In the genomic region with DNA sequence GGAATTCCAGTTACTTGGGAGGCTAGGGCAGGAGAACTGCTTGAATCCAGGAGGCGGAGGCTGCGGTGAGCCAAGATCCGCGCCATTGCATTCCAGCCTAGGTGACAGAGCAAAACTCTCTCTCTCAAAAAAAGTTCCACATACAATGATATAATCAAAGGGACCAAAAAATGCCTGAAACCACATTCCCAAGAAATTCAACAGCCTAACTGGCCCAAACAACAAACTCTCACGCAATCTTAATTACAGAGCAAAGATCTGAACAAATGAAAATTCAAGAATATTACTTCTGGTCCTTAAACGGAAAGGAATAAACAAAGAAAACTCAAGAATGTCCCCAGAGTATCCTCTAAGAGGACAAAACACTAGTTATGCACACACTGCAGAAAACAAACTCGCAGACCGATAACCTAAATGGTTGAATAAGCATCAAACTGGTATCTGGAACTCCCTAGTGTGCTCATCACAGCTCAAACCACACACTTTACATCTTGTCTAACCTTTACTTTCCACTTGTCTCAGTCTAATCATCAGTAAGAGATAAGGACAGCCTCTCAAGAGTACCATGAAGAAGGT, we compare ENCODE assay signal across 8 cellular contexts. TPM values are rescaled to one million over a fixed set of nuclear protein-coding genes. Genes with fewer than 3 reads are reported as not detected.
DNase-seq lines count a peak whose midpoint lies in the region; ATAC-seq and TF ChIP-seq lines count a peak whose summit lies in the region.
"Had no signal": no experiment of that assay in that cellular context is flagged by ENCODE, and none has a peak within 500 bp of the region (broad histone marks: within the 10 kb centered on the region; RNA-seq: fewer than 3 reads in every experiment).

No MANE protein-coding gene starts in this region.

- H3K79me2 ChIP-seq in OCI-LY7 (ENCODE audit: insufficient read depth, low read depth, low read length): peaks cover 85% of the 10 kb centered on the region

- TSS peak; percentile 6 for BruUV-seq in OCI-LY7 (replicated peaks; lab: Mats Ljungman, UMichigan)

- ATAC-seq in GM18867 (IDR thresholded peaks at IDR 0.05; ENCODE audit: unreplicated experiment): peak; percentile 30
- ATAC-seq in stimulated activated memory B cell treated with anti-CD40 and anti-IgM and Interleukin-4, amounts not matched to agents 10 μg/mL and 1 μg/mL and 100 μg/mL, for 72 hours: peak; percentile 56
- no peak for ATAC-seq in GM21381 (IDR thresholded peaks at IDR 0.05; ENCODE audit: unreplicated experiment)
- no peak for ATAC-seq in HG03045 (IDR thresholded peaks at IDR 0.05; ENCODE audit: unreplicated experiment)

- in situ Hi-C loops in G401 (cut with HindIII; ENCODE audit: low sequenced_read_pairs): no loop called here

- H3K4me2 ChIP-seq in OCI-LY7 (ENCODE audit: low read length): peak overlapping the region; percentile 99

- TF ChIP-seq POLR2A in esophagus squamous epithelium (IDR thresholded peaks at IDR 0.05): no peak

- intact Hi-C loops in OCI-LY7 (cut with micrococcal nuclease; ENCODE audit: unreplicated experiment) (no loop called here), esophagus squamous epithelium (cut with DNase I) (no loop called here)

- H3K27me3 ChIP-seq in esophagus squamous epithelium: no peaks in the 10 kb centered on the region

- no peaks in the 10 kb centered on the region for H3K9me3 ChIP-seq in OCI-LY7 (ENCODE audit: low read length)
- H3K9me3 ChIP-seq in esophagus squamous epithelium: no peaks in the 10 kb centered on the region

- H3K27ac ChIP-seq in OCI-LY7 (ENCODE audit: low read depth, low read length, poor library complexity, severe bottlenecking): peak overlapping the region; percentile 6
- no peak overlapping the region for H3K27ac ChIP-seq in esophagus squamous epithelium

- peaks cover 55% of the 10 kb centered on the region for H3K36me3 ChIP-seq in OCI-LY7 (ENCODE audit: insufficient read depth, low read length)
- H3K36me3 ChIP-seq in esophagus squamous epithelium: peaks cover 0 to 38% (median 19%) of the 10 kb centered on the region in 3 donors

- peak overlapping the region; percentile 91 for H3K27ac Mint-ChIP-seq in stimulated activated memory B cell treated with anti-CD40 and anti-IgM and Interleukin-4, amounts not matched to agents 10 μg/mL and 1 μg/mL and 100 μg/mL, for 72 hours

- WGBS in esophagus squamous epithelium, 2 donors: 72 to 74% methylated on average over 8 of the region's 8 CpGs

- H3K4me1 ChIP-seq in OCI-LY7 (ENCODE audit: insufficient read depth, low read length, poor library complexity, severe bottlenecking) (peaks cover 23% of the 10 kb centered on the region), esophagus squamous epithelium (peaks cover 20 to 66% (median 37%) of the 10 kb centered on the region in 3 donors)

- no peaks in the 10 kb centered on the region for H3K9me2 ChIP-seq in OCI-LY7 (ENCODE audit: insufficient read depth, low read length)

- no peak for TF ChIP-seq CTCF in OCI-LY7 (conservative IDR thresholded peaks at IDR 0.05; ENCODE audit: low read length)
- TF ChIP-seq CTCF in esophagus squamous epithelium (IDR thresholded peaks at IDR 0.05): no peak

- CTCF ChIA-PET in OCI-LY7 (lab: Charles Lee; ENCODE audit: unreplicated experiment): no interaction called here

- H3K36me3 Mint-ChIP-seq in stimulated activated memory B cell treated with anti-CD40 and anti-IgM and Interleukin-4, amounts not matched to agents 10 μg/mL and 1 μg/mL and 100 μg/mL, for 72 hours: peaks cover 24% of the 10 kb centered on the region

- H3K4me3 Mint-ChIP-seq in stimulated activated memory B cell treated with anti-CD40 and anti-IgM and Interleukin-4, amounts not matched to agents 10 μg/mL and 1 μg/mL and 100 μg/mL, for 72 hours: peak overlapping the region; percentile 87

- POLR2A ChIA-PET in OCI-LY7 (lab: Charles Lee): interaction anchor here (0.7 kb wide), 1 partner anchor 193 kb away, joined by 3 read pairs; no protein-coding TSS in a partner anchor

- H3K4me1 Mint-ChIP-seq in stimulated activated memory B cell treated with anti-CD40 and anti-IgM and Interleukin-4, amounts not matched to agents 10 μg/mL and 1 μg/mL and 100 μg/mL, for 72 hours: peaks cover 45% of the 10 kb centered on the region

- no peak overlapping the region for H2AFZ ChIP-seq in OCI-LY7 (ENCODE audit: low read length)

- DNase-seq in OCI-LY7 (ENCODE audit: low spot score): peak; percentile 18
- no peak for DNase-seq in esophagus squamous epithelium (lab: John Stamatoyannopoulos, UW)
- no peak for DNase-seq in G401 (ENCODE audit: low spot score)
- DNase-seq: NCI-H510A had no signal

- H4K20me1 ChIP-seq in OCI-LY7 (ENCODE audit: insufficient read depth, low read length): peaks cover 43% of the 10 kb centered on the region

- H3K4me3 ChIP-seq in OCI-LY7 (ENCODE audit: low read depth, low read length, poor library complexity, severe bottlenecking) (peak overlapping the region; percentile 95), esophagus squamous epithelium (peak overlapping the region in 3 of 4 donors; percentile 82 to 99 (median 87))

- no peaks in the 10 kb centered on the region for H3K9me3 Mint-ChIP-seq in stimulated activated memory B cell treated with anti-CD40 and anti-IgM and Interleukin-4, amounts not matched to agents 10 μg/mL and 1 μg/mL and 100 μg/mL, for 72 hours

- no peaks in the 10 kb centered on the region for H3K27me3 Mint-ChIP-seq in stimulated activated memory B cell treated with anti-CD40 and anti-IgM and Interleukin-4, amounts not matched to agents 10 μg/mL and 1 μg/mL and 100 μg/mL, for 72 hours

RNA-seq across cellular contexts. Expression of gene OGA, which starts 3.7 kb away (rescaled TPM):
- 65.5 and 73.2 TPM in 2 replicates for total RNA-seq in OCI-LY7 (2014; rRNA removed; shearing (Covaris generic))
- total RNA-seq in OCI-LY7 (2022) (109 and 124 TPM in 2 replicates), esophagus squamous epithelium (100 to 1,000 TPM in 1 of 4 donors, 10 to 100 TPM in 3; 44.2 to 121 (median 60.7) TPM)
- 56.1 and 67.4 TPM in 2 replicates for total RNA-seq in G401 (2014; rRNA removed; shearing (Covaris generic))

RNA-seq across cellular contexts. Expression of gene KCNIP2, which starts 29.0 kb away (rescaled TPM):
- 1.4 and 7.3 TPM in 2 replicates for total RNA-seq in OCI-LY7 (2014; rRNA removed; shearing (Covaris generic))
- total RNA-seq in OCI-LY7 (2022) (2.8 and 4.3 TPM in 2 replicates), esophagus squamous epithelium (1 to 10 TPM in 2 of 4 donors, not detected in 2; 1.2 to 1.5 TPM)
- not detected in 2 replicates for total RNA-seq in G401 (2014; rRNA removed; shearing (Covaris generic))

RNA-seq across cellular contexts. Expression of gene NPM3, which starts 31.3 kb away (rescaled TPM):
- 115 and 122 TPM in 2 replicates for total RNA-seq in OCI-LY7 (2014; rRNA removed; shearing (Covaris generic))
- 107 and 111 TPM in 2 replicates for total RNA-seq in OCI-LY7 (2022)
- 10 to 100 TPM; 36.7 to 91.3 (median 52.2) TPM for total RNA-seq in esophagus squamous epithelium
- 235 and 256 TPM in 2 replicates for total RNA-seq in G401 (2014; rRNA removed; shearing (Covaris generic))

RNA-seq across cellular contexts. Expression of gene FGF8, which starts 38.6 kb away (rescaled TPM):
- total RNA-seq in OCI-LY7 (2014; rRNA removed; shearing (Covaris generic)): 0.44 and 0.72 TPM in 2 replicates
- 0.86 and 1.3 TPM in 2 replicates for total RNA-seq in OCI-LY7 (2022)
- not detected for total RNA-seq in esophagus squamous epithelium
- total RNA-seq in G401 (2014; rRNA removed; shearing (Covaris generic)): 7.4 and 14.8 TPM in 2 replicates

Comparison
In these comparisons a context has a peak if more than half of its experiments do, and no peak if none do; other contexts are left out.
1. ATAC-seq: peak in GM18867 (single experiment) and stimulated activated memory B cell treated with anti-CD40 and anti-IgM and Interleukin-4, amounts not matched to agents 10 μg/mL and 1 μg/mL and 100 μg/mL, for 72 hours (single experiment); none in GM21381 (single experiment) and HG03045 (single experiment).